ENCODE assay signal across 18 cellular contexts in genomic region chr9:90972057-90972456, GRCh38.
A peak's percentile ranks its signal among the peaks of the same experiment; 100 is the strongest.
DNase-seq lines count a peak whose midpoint lies in the region; ATAC-seq and TF ChIP-seq lines count a peak whose summit lies in the region.
"Had no signal": no experiment of that assay in that cellular context is flagged by ENCODE, and none has a peak within 500 bp of the region (broad histone marks: within the 10 kb centered on the region; RNA-seq: fewer than 3 reads in every experiment).

No MANE protein-coding gene starts in this region.

- H3K9me3 ChIP-seq in osteoblast (ENCODE audit: low read depth, low read length): no peaks in the 10 kb centered on the region
- H3K9me3 ChIP-seq: pancreas had no signal

- H3K79me2 ChIP-seq in KMS-11 (ENCODE audit: insufficient read depth, low read depth) (no peaks in the 10 kb centered on the region), osteoblast (ENCODE audit: insufficient read depth, low read length) (no peaks in the 10 kb centered on the region)
- H3K79me2 ChIP-seq: hepatocyte had no signal

- H3K36me3 ChIP-seq in KMS-11 (ENCODE audit: insufficient read depth): no peaks in the 10 kb centered on the region
- H3K36me3 ChIP-seq in osteoblast (ENCODE audit: insufficient read depth, low read length): no peaks in the 10 kb centered on the region
- H3K36me3 ChIP-seq: pancreas had no signal

- H4K20me1 ChIP-seq in KMS-11 (ENCODE audit: insufficient read depth) (no peaks in the 10 kb centered on the region), osteoblast (ENCODE audit: insufficient read depth, low read length) (no peaks in the 10 kb centered on the region)

- ATAC-seq in GM18517 (IDR thresholded peaks at IDR 0.05; ENCODE audit: unreplicated experiment) (peak; percentile 55), GM21529 (IDR thresholded peaks at IDR 0.05; ENCODE audit: unreplicated experiment) (peak; percentile 74), HG03108 (IDR thresholded peaks at IDR 0.05; ENCODE audit: unreplicated experiment) (no peak), GM18907 (IDR thresholded peaks at IDR 0.05; ENCODE audit: unreplicated experiment) (no peak)
- ATAC-seq: activated CD8-positive, alpha-beta T cell treated with anti-CD3 and anti-CD28 coated beads, Interleukin-2, amount 10 ng/mL, durations not matched to agents 7 days and 5 days; activated T-helper 17 cell treated with anti-CD3 and anti-CD28 coated beads, Interleukin-2, amount 50 U/mL, for 72 hours; pancreas had no signal

- peak; percentile 54 for DNase-seq in osteoblast (ENCODE audit: insufficient read length, low spot score, missing footprints)
- DNase-seq in T-helper 2 cell: no peak
- no peak for DNase-seq in activated CD4-positive, alpha-beta T cell treated with anti-CD3 and anti-CD28 coated beads, Interleukin-2, amount 50 U/mL, for 1 hour
- DNase-seq: activated CD8-positive, alpha-beta T cell treated with anti-CD3 and anti-CD28 coated beads, Interleukin-2, amount 10 ng/mL, durations not matched to agents 7 days and 5 days; amygdala; C1 segment of cervical spinal cord; DMS53; kidney glomerular epithelial cell; pancreas had no signal

- peak overlapping the region; percentile 73 for H3K9ac ChIP-seq in KMS-11

- TF ChIP-seq CTCF in KMS-11 (conservative IDR thresholded peaks at IDR 0.05; ENCODE audit: low read depth, low read length) (no peak), osteoblast (IDR thresholded peaks at IDR 0.05; ENCODE audit: extremely low read depth, low read depth, low read length) (no peak)

- H3K4me2 ChIP-seq in KMS-11 (peak overlapping the region; percentile 53), osteoblast (ENCODE audit: insufficient read depth, low read length) (no peak overlapping the region)
- H3K4me2 ChIP-seq: hepatocyte, smooth muscle cell had no signal

- H2AFZ ChIP-seq in KMS-11 (ENCODE audit: low read depth) (peak overlapping the region; percentile 77; the same call in 1 of the 2 replicates), osteoblast (ENCODE audit: low read length) (no peak overlapping the region)
- H2AFZ ChIP-seq: hepatocyte had no signal

- peak overlapping the region; percentile 93 for H3K27ac ChIP-seq in KMS-11
- H3K27ac ChIP-seq in osteoblast (ENCODE audit: low read depth, low read length): no peak overlapping the region
- H3K27ac ChIP-seq: coronary artery, hepatocyte, pancreas had no signal

- H3K4me3 ChIP-seq in KMS-11 (IDR thresholded peaks at IDR 0.05; ENCODE audit: insufficient read depth, low read depth, low read length) (no peak overlapping the region), osteoblast (ENCODE audit: insufficient read depth, low read length) (no peak overlapping the region)
- H3K4me3 ChIP-seq: coronary artery, hepatocyte, pancreas, smooth muscle cell had no signal

- H3K27me3 ChIP-seq in KMS-11 (ENCODE audit: insufficient read depth, low read depth) (no peaks in the 10 kb centered on the region), osteoblast (ENCODE audit: insufficient read depth, low read length) (no peaks in the 10 kb centered on the region)
- H3K27me3 ChIP-seq: hepatocyte, pancreas had no signal

- peaks cover 73% of the 10 kb centered on the region for H3K4me1 ChIP-seq in KMS-11 (ENCODE audit: low read depth, poor library complexity, severe bottlenecking)
- H3K4me1 ChIP-seq in osteoblast (ENCODE audit: insufficient read depth, low read length): peaks cover 14% of the 10 kb centered on the region
- H3K4me1 ChIP-seq: pancreas had no signal

Comparison
In these comparisons a context has a peak if more than half of its experiments do, and no peak if none do; other contexts are left out.
1. ATAC-seq: peak in GM18517 (single experiment) and GM21529 (single experiment); none in HG03108 (single experiment) and GM18907 (single experiment).